1 cellular context compared by ENCODE assay signal in the genomic region with DNA sequence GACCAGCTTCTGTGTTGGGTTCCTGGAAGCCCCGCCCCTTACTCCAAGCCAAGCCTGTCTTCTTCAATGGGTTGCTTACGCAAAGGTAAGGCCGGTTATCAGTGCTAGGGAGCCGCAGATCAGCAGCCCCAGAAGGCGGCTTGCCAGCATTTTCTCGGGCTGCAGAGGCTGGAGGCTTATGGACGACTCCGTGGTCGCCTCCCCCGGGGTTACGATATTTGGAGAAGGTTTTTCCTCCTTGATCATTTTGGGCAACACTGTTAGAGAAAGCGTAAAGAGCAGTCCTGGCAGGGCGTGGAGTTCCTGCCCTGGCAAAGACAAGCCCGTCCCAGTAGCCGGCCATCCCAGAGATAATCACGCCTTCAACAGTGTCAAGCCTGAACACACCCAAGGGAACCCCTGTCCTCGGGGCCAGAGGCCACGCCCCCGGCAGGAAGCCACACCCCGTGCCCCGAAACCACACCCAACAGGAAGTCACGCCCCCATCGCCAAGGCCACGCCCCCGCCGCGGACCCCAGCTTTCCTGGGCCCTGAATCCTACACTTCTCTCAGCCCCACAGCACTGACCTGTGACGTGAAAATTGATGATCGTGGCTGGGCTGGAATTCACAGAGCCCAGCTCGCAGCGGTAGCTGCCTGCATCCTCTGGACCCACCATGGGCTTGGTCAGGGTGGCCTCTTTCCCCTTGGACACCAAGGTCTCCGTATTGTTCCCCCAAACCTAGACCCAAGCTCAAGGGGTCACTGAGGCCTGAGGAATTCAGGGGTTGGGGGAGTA.
A peak's percentile ranks its signal among the peaks of the same experiment; 100 is the strongest.
TF ChIP-seq lines count a peak whose summit lies in the region.

No MANE protein-coding gene starts in this region.

TF ChIP-seq in K562, 482 proteins besides CTCF, POLR2A, EP300 and RAD21 (continued from another document and continues in another):
- TF ChIP-seq, protein P1, sequence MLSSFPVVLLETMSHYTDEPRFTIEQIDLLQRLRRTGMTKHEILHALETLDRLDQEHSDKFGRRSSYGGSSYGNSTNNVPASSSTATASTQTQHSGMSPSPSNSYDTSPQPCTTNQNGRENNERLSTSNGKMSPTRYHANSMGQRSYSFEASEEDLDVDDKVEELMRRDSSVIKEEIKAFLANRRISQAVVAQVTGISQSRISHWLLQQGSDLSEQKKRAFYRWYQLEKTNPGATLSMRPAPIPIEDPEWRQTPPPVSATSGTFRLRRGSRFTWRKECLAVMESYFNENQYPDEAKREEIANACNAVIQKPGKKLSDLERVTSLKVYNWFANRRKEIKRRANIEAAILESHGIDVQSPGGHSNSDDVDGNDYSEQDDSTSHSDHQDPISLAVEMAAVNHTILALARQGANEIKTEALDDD (IDR thresholded peaks at IDR 0.05): no peak
- TF ChIP-seq FOXP1 (CRISPR knock-in tag; IDR thresholded peaks at IDR 0.05) (0 out of 2 replicates have a peak, but pooled peaks have one; percentile 54), RAD51 (IDR thresholded peaks at IDR 0.05; ENCODE audit: borderline replicate concordance, low read depth) (0 out of 2 replicates have a peak, but pooled peaks have one; percentile 7), RBBP5 (IDR thresholded peaks at IDR 0.05; ENCODE audit: borderline replicate concordance, insufficient read depth, low read length, poor library complexity, severe bottlenecking) (peak; percentile 45), CREB1 (IDR thresholded peaks at IDR 0.05) (no peak), CREB1 (CRISPR knock-in tag; IDR thresholded peaks at IDR 0.05) (0 out of 2 replicates have a peak, but pooled peaks have one; percentile 25), CBX3 (IDR thresholded peaks at IDR 0.05; ENCODE audit: borderline replicate concordance in 1 of 2, low read length in 2 of 2) (0 out of 3 replicates have a peak, but pooled peaks of 1 of the 2 experiments have one; percentile 2), ZKSCAN3 (CRISPR knock-in tag; IDR thresholded peaks at IDR 0.05) (no peak), NFIC (IDR thresholded peaks at IDR 0.05) (peak; percentile 69), ZNF431 (CRISPR knock-in tag; IDR thresholded peaks at IDR 0.05) (no peak), POLR2G (IDR thresholded peaks at IDR 0.05; ENCODE audit: low read depth, low read length) (peak; percentile 75), HCFC1 (IDR thresholded peaks at IDR 0.05; ENCODE audit: low read depth, low read length) (0 out of 2 replicates have a peak, but pooled peaks have one; percentile 14), ZNF224 (CRISPR knock-in tag; IDR thresholded peaks at IDR 0.05) (no peak), ATF7 (IDR thresholded peaks at IDR 0.05) (peak; percentile 67), HMGN3 (IDR thresholded peaks at IDR 0.05; ENCODE audit: borderline replicate concordance, extremely low read depth, insufficient read length, low read depth, low read length) (peak; percentile 76), CTBP1 (IDR thresholded peaks at IDR 0.05; ENCODE audit: borderline replicate concordance) (peak; percentile 60), NR2C2 (CRISPR knock-in tag; IDR thresholded peaks at IDR 0.05) (no peak), NR2C2 (tag; IDR thresholded peaks at IDR 0.05) (peak; percentile 51; the same call in 1 of the 2 replicates), ZBTB7A (IDR thresholded peaks at IDR 0.05; ENCODE audit: borderline replicate concordance, control insufficient read depth, low read depth, low read length) (peak; percentile 76), DACH1 (IDR thresholded peaks at IDR 0.05; ENCODE audit: partially characterized antibody) (no peak), PHF8 (IDR thresholded peaks at IDR 0.05; ENCODE audit: borderline replicate concordance, low read length) (peak; percentile 49; the same call in 1 of the 2 replicates), SIN3A (IDR thresholded peaks at IDR 0.05; ENCODE audit: borderline replicate concordance in 2 of 2, control insufficient read depth in 1 of 2, low read depth in 2 of 2, low read length in 2 of 2) (peak; percentile 40 to 52; a peak in 2 of 4 replicates), SUPT5H (IDR thresholded peaks at IDR 0.05) (peak; percentile 57; the same call in 1 of the 2 replicates), HNRNPLL (IDR thresholded peaks at IDR 0.05; ENCODE audit: low read depth, low read length, poor library complexity, severe bottlenecking) (peak; percentile 66), CREM (IDR thresholded peaks at IDR 0.05; ENCODE audit: low read depth) (peak; percentile 25; the same call in 1 of the 2 replicates), CBFA2T3 (IDR thresholded peaks at IDR 0.05) (peak; percentile 52), NONO (IDR thresholded peaks at IDR 0.05; ENCODE audit: low read depth in 2 of 2, low read length in 1 of 2) (peak in 1 of 2 experiments; percentile 15; a peak in 1 of 4 replicates)
- TF ChIP-seq, protein P2, sequence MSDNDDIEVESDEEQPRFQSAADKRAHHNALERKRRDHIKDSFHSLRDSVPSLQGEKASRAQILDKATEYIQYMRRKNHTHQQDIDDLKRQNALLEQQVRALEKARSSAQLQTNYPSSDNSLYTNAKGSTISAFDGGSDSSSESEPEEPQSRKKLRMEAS (CRISPR knock-in tag; IDR thresholded peaks at IDR 0.05): 0 out of 2 replicates have a peak, but pooled peaks have one; percentile 16
- TF ChIP-seq, protein P3, sequence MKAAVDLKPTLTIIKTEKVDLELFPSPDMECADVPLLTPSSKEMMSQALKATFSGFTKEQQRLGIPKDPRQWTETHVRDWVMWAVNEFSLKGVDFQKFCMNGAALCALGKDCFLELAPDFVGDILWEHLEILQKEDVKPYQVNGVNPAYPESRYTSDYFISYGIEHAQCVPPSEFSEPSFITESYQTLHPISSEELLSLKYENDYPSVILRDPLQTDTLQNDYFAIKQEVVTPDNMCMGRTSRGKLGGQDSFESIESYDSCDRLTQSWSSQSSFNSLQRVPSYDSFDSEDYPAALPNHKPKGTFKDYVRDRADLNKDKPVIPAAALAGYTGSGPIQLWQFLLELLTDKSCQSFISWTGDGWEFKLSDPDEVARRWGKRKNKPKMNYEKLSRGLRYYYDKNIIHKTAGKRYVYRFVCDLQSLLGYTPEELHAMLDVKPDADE (conservative IDR thresholded peaks at IDR 0.05; ENCODE audit: control insufficient read depth, low read depth, low read length): no peak
- TF ChIP-seq, protein P4, sequence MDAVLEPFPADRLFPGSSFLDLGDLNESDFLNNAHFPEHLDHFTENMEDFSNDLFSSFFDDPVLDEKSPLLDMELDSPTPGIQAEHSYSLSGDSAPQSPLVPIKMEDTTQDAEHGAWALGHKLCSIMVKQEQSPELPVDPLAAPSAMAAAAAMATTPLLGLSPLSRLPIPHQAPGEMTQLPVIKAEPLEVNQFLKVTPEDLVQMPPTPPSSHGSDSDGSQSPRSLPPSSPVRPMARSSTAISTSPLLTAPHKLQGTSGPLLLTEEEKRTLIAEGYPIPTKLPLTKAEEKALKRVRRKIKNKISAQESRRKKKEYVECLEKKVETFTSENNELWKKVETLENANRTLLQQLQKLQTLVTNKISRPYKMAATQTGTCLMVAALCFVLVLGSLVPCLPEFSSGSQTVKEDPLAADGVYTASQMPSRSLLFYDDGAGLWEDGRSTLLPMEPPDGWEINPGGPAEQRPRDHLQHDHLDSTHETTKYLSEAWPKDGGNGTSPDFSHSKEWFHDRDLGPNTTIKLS (IDR thresholded peaks at IDR 0.05; ENCODE audit: borderline replicate concordance, low read depth): no peak
- TF ChIP-seq, protein P5, sequence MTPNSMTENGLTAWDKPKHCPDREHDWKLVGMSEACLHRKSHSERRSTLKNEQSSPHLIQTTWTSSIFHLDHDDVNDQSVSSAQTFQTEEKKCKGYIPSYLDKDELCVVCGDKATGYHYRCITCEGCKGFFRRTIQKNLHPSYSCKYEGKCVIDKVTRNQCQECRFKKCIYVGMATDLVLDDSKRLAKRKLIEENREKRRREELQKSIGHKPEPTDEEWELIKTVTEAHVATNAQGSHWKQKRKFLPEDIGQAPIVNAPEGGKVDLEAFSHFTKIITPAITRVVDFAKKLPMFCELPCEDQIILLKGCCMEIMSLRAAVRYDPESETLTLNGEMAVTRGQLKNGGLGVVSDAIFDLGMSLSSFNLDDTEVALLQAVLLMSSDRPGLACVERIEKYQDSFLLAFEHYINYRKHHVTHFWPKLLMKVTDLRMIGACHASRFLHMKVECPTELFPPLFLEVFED (CRISPR knock-in tag; conservative IDR thresholded peaks at IDR 0.05): 0 out of 2 replicates have a peak, but pooled peaks have one; percentile 74
- TF ChIP-seq, protein P6, sequence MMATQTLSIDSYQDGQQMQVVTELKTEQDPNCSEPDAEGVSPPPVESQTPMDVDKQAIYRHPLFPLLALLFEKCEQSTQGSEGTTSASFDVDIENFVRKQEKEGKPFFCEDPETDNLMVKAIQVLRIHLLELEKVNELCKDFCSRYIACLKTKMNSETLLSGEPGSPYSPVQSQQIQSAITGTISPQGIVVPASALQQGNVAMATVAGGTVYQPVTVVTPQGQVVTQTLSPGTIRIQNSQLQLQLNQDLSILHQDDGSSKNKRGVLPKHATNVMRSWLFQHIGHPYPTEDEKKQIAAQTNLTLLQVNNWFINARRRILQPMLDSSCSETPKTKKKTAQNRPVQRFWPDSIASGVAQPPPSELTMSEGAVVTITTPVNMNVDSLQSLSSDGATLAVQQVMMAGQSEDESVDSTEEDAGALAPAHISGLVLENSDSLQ (IDR thresholded peaks at IDR 0.05): peak; percentile 53; the same call in 1 of the 2 replicates
- TF ChIP-seq, protein P7, sequence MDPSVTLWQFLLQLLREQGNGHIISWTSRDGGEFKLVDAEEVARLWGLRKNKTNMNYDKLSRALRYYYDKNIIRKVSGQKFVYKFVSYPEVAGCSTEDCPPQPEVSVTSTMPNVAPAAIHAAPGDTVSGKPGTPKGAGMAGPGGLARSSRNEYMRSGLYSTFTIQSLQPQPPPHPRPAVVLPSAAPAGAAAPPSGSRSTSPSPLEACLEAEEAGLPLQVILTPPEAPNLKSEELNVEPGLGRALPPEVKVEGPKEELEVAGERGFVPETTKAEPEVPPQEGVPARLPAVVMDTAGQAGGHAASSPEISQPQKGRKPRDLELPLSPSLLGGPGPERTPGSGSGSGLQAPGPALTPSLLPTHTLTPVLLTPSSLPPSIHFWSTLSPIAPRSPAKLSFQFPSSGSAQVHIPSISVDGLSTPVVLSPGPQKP (CRISPR knock-in tag; IDR thresholded peaks at IDR 0.05): no peak
- TF ChIP-seq, protein P8, sequence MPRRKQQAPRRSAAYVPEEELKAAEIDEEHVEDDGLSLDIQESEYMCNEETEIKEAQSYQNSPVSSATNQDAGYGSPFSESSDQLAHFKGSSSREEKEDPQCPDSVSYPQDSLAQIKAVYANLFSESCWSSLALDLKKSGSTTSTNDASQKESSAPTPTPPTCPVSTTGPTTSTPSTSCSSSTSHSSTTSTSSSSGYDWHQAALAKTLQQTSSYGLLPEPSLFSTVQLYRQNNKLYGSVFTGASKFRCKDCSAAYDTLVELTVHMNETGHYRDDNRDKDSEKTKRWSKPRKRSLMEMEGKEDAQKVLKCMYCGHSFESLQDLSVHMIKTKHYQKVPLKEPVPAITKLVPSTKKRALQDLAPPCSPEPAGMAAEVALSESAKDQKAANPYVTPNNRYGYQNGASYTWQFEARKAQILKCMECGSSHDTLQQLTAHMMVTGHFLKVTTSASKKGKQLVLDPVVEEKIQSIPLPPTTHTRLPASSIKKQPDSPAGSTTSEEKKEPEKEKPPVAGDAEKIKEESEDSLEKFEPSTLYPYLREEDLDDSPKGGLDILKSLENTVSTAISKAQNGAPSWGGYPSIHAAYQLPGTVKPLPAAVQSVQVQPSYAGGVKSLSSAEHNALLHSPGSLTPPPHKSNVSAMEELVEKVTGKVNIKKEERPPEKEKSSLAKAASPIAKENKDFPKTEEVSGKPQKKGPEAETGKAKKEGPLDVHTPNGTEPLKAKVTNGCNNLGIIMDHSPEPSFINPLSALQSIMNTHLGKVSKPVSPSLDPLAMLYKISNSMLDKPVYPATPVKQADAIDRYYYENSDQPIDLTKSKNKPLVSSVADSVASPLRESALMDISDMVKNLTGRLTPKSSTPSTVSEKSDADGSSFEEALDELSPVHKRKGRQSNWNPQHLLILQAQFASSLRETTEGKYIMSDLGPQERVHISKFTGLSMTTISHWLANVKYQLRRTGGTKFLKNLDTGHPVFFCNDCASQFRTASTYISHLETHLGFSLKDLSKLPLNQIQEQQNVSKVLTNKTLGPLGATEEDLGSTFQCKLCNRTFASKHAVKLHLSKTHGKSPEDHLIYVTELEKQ (CRISPR knock-in tag; IDR thresholded peaks at IDR 0.05): no peak
- TF ChIP-seq, protein P9, sequence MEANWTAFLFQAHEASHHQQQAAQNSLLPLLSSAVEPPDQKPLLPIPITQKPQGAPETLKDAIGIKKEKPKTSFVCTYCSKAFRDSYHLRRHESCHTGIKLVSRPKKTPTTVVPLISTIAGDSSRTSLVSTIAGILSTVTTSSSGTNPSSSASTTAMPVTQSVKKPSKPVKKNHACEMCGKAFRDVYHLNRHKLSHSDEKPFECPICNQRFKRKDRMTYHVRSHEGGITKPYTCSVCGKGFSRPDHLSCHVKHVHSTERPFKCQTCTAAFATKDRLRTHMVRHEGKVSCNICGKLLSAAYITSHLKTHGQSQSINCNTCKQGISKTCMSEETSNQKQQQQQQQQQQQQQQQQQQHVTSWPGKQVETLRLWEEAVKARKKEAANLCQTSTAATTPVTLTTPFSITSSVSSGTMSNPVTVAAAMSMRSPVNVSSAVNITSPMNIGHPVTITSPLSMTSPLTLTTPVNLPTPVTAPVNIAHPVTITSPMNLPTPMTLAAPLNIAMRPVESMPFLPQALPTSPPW (CRISPR knock-in tag; IDR thresholded peaks at IDR 0.05): peak; percentile 64
- TF ChIP-seq, protein P10, sequence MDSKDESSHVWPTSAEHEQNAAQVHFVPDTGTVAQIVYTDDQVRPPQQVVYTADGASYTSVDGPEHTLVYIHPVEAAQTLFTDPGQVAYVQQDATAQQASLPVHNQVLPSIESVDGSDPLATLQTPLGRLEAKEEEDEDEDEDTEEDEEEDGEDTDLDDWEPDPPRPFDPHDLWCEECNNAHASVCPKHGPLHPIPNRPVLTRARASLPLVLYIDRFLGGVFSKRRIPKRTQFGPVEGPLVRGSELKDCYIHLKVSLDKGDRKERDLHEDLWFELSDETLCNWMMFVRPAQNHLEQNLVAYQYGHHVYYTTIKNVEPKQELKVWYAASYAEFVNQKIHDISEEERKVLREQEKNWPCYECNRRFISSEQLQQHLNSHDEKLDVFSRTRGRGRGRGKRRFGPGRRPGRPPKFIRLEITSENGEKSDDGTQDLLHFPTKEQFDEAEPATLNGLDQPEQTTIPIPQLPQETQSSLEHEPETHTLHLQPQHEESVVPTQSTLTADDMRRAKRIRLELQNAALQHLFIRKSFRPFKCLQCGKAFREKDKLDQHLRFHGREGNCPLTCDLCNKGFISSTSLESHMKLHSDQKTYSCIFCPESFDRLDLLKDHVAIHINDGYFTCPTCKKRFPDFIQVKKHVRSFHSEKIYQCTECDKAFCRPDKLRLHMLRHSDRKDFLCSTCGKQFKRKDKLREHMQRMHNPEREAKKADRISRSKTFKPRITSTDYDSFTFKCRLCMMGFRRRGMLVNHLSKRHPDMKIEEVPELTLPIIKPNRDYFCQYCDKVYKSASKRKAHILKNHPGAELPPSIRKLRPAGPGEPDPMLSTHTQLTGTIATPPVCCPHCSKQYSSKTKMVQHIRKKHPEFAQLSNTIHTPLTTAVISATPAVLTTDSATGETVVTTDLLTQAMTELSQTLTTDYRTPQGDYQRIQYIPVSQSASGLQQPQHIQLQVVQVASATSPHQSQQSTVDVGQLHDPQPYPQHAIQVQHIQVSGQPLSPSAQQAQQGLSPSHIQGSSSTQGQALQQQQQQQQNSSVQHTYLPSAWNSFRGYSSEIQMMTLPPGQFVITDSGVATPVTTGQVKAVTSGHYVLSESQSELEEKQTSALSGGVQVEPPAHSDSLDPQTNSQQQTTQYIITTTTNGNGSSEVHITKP (IDR thresholded peaks at IDR 0.05; ENCODE audit: partially characterized antibody): peak; percentile 22
